Comparison of ENCODE assay signal across 12 cellular contexts in genomic region chr5:81140942-81141341, GRCh38.
DNase-seq lines count a peak whose midpoint lies in the region; ATAC-seq, FAIRE-seq and TF ChIP-seq lines count a peak whose summit lies in the region.
"Had no signal": no experiment of that assay in that cellular context is flagged by ENCODE, and none has a peak within 500 bp of the region (broad histone marks: within the 10 kb centered on the region; RNA-seq: fewer than 3 reads in every experiment).

No MANE protein-coding gene starts in this region.

- H3K27ac ChIP-seq in heart right ventricle: peak overlapping the region in 1 of 10 donors; percentile 28
- H3K27ac ChIP-seq in right cardiac atrium (ENCODE audit: low read length): no peak overlapping the region
- H3K27ac ChIP-seq in ascending aorta: no peak overlapping the region
- H3K27ac ChIP-seq: upper lobe of left lung had no signal

- FAIRE-seq in HTR-8/SVneo (lab: Jason Lieb, UNC): no peak
- FAIRE-seq: GM19239 had no signal

- DNase-seq in heart right ventricle (peak in 1 of 2 donors; percentile 48), cardiac septum (ENCODE audit: low spot score) (no peak), brain pericyte (ENCODE audit: low read depth, low spot score) (peak; percentile 83), right cardiac atrium (peak in 2 of 3 donors; percentile 60 to 76), LoVo (ENCODE audit: low spot score) (no peak), HTR-8/SVneo (ENCODE audit: insufficient read length, low spot score) (no peak), ascending aorta (ENCODE audit: low spot score in 2 of 2) (no peak), NCI-H1417 treated with DMSO at 0.1 percent for 48 hours (lab: John Stamatoyannopoulos, UW) (no peak)
- DNase-seq: ACHN; activated CD8-positive, alpha-beta memory T cell treated with anti-CD3 and anti-CD28 coated beads, Interleukin-2, amount 10 ng/mL, durations not matched to agents 7 days and 5 days; upper lobe of left lung had no signal

- peaks cover 0 to 26% (median 16%) of the 10 kb centered on the region in 9 donors for H3K4me1 ChIP-seq in heart right ventricle
- H3K4me1 ChIP-seq in right cardiac atrium (ENCODE audit: control insufficient read depth, insufficient read depth, low read length): peaks cover 4% of the 10 kb centered on the region
- H3K4me1 ChIP-seq in ascending aorta: peaks cover 0 to 3% of the 10 kb centered on the region in 2 donors
- H3K4me1 ChIP-seq: upper lobe of left lung had no signal

- no peak overlapping the region for H3K4me3 ChIP-seq in heart right ventricle
- H3K4me3 ChIP-seq in right cardiac atrium (ENCODE audit: low read length): no peak overlapping the region
- no peak overlapping the region for H3K4me3 ChIP-seq in ascending aorta
- H3K4me3 ChIP-seq: upper lobe of left lung had no signal

- 63 to 67% methylated on average over 1 of the region's 1 CpG for WGBS in heart right ventricle, 2 donors
- WGBS in right cardiac atrium: 63% methylated on average over 1 of the region's 1 CpG

- intact Hi-C loops in heart right ventricle (cut with DNase I) (no loop called here), cardiac septum (cut with DNase I) (no loop called here), right cardiac atrium (cut with DNase I) (no loop called here), ascending aorta (cut with DNase I) (no loop called here)

- H3K27me3 ChIP-seq in heart right ventricle: no peaks in the 10 kb centered on the region
- no peaks in the 10 kb centered on the region for H3K27me3 ChIP-seq in right cardiac atrium (ENCODE audit: control insufficient read depth, insufficient read depth)
- no peaks in the 10 kb centered on the region for H3K27me3 ChIP-seq in ascending aorta
- H3K27me3 ChIP-seq: upper lobe of left lung had no signal

- H3K36me3 ChIP-seq in heart right ventricle (peaks cover 0 to 11% (median 0%) of the 10 kb centered on the region in 9 donors), ascending aorta (no peaks in the 10 kb centered on the region)
- H3K36me3 ChIP-seq: upper lobe of left lung had no signal

- TF ChIP-seq CTCF in heart right ventricle (IDR thresholded peaks at IDR 0.05) (no peak), ascending aorta (IDR thresholded peaks at IDR 0.05) (no peak)

- peaks cover 0 to 8% (median 0%) of the 10 kb centered on the region in 11 donors for H3K9me3 ChIP-seq in heart right ventricle
- H3K9me3 ChIP-seq in right cardiac atrium (ENCODE audit: control insufficient read depth, low read length): no peaks in the 10 kb centered on the region
- H3K9me3 ChIP-seq in ascending aorta: no peaks in the 10 kb centered on the region
- H3K9me3 ChIP-seq: upper lobe of left lung had no signal

- peak in 7 of 8 donors; percentile 42 to 77 (median 44) for ATAC-seq in heart right ventricle
- ATAC-seq in right cardiac atrium: peak; percentile 43 to 61
- ATAC-seq: activated CD8-positive, alpha-beta memory T cell treated with anti-CD3 and anti-CD28 coated beads, Interleukin-2, amount 10 ng/mL, durations not matched to agents 7 days and 5 days had no signal

Comparison
In these comparisons a context has a peak if more than half of its experiments do, and no peak if none do; other contexts are left out.
1. DNase-seq: peak in brain pericyte (single experiment) and right cardiac atrium (2 of 3); none in cardiac septum (single experiment), LoVo (single experiment), HTR-8/SVneo (single experiment), ascending aorta (0 of 2) and NCI-H1417 treated with DMSO at 0.1 percent for 48 hours (single experiment).